In the genomic region with DNA sequence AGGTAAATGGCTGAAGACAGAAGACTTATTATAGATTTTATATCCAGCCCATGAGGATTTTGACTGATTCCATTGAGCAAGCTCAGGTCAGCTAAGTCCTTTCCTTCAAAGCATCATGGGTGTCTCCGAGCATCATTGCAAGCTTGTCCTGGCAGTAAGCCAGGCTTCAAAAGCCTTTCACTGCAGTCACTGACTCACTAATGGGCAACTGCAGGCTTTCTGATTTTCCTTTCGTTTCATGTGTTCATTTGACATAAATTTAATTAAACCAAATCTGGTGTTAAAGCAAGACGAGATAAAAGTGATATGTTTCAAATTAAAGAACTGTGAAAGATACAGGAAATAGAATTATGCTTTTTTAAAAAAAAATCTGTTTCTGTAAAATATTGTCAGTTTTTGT, we compare ENCODE assay signal across 14 cellular contexts.
DNase-seq lines count a peak whose midpoint lies in the region; ATAC-seq, FAIRE-seq and TF ChIP-seq lines count a peak whose summit lies in the region.
"Had no signal": no experiment of that assay in that cellular context is flagged by ENCODE, and none has a peak within 500 bp of the region (broad histone marks: within the 10 kb centered on the region; RNA-seq: fewer than 3 reads in every experiment).

No MANE protein-coding gene starts in this region.

- no peaks in the 10 kb centered on the region for H3K4me1 Mint-ChIP-seq in activated naive CD8-positive, alpha-beta T cell treated with anti-CD3 and anti-CD28 coated beads, Interleukin-2, amount 50 U/mL, for 24 hours

- no peak overlapping the region for H3K27ac Mint-ChIP-seq in activated naive CD8-positive, alpha-beta T cell treated with anti-CD3 and anti-CD28 coated beads, Interleukin-2, amount 50 U/mL, for 24 hours
- H3K27ac Mint-ChIP-seq: activated T-cell treated with anti-CD3 and anti-CD28 coated beads, Interleukin-2, amount 50 U/mL, for 72 hours had no signal

- H3K4me1 ChIP-seq in cardiac muscle cell (ENCODE audit: low read depth): no peaks in the 10 kb centered on the region
- H3K4me1 ChIP-seq: spleen, upper lobe of left lung had no signal

- H3K27me3 ChIP-seq in cardiac muscle cell: no peaks in the 10 kb centered on the region
- H3K27me3 ChIP-seq: spleen, upper lobe of left lung had no signal

- no peaks in the 10 kb centered on the region for H3K36me3 ChIP-seq in cardiac muscle cell
- H3K36me3 ChIP-seq: spleen, upper lobe of left lung had no signal

- H3K9me3 Mint-ChIP-seq in activated naive CD8-positive, alpha-beta T cell treated with anti-CD3 and anti-CD28 coated beads, Interleukin-2, amount 50 U/mL, for 24 hours: no peaks in the 10 kb centered on the region
- H3K9me3 Mint-ChIP-seq: activated T-cell treated with anti-CD3 and anti-CD28 coated beads, Interleukin-2, amount 50 U/mL, for 72 hours had no signal

- H3K27ac ChIP-seq in cardiac muscle cell: no peak overlapping the region
- H3K27ac ChIP-seq: spleen, upper lobe of left lung had no signal

- no peaks in the 10 kb centered on the region for H3K27me3 Mint-ChIP-seq in activated naive CD8-positive, alpha-beta T cell treated with anti-CD3 and anti-CD28 coated beads, Interleukin-2, amount 50 U/mL, for 24 hours

- no peak overlapping the region for H3K4me3 Mint-ChIP-seq in activated naive CD8-positive, alpha-beta T cell treated with anti-CD3 and anti-CD28 coated beads, Interleukin-2, amount 50 U/mL, for 24 hours
- H3K4me3 Mint-ChIP-seq: activated T-cell treated with anti-CD3 and anti-CD28 coated beads, Interleukin-2, amount 50 U/mL, for 72 hours had no signal

- intact Hi-C loops in left ventricle myocardium superior (cut with micrococcal nuclease): no loop called here

- DNase-seq in cardiac muscle cell (ENCODE audit: low read depth in 1 of 2, low spot score in 1 of 2) (peak; percentile 36 to 42), left ventricle myocardium superior (no peak), RPMI7951 (ENCODE audit: low read depth) (peak; percentile 0), fibroblast of the aortic adventitia (ENCODE audit: low read depth) (peak; percentile 27), urothelium cell line (ENCODE audit: low spot score) (peak; percentile 34), NCI-H2196 (lab: John Stamatoyannopoulos, UW; ENCODE audit: unreplicated experiment) (no peak), Kasumi-1 (lab: John Stamatoyannopoulos, UW) (no peak)
- no peak for DNase-seq in activated naive CD8-positive, alpha-beta T cell treated with anti-CD3 and anti-CD28 coated beads, Interleukin-2, amount 50 U/mL, for 24 hours
- DNase-seq: activated T-cell treated with anti-CD3 and anti-CD28 coated beads, Interleukin-2, amount 50 U/mL, for 72 hours; cerebellar nuclear complex; left colon; NCI-H2227 treated with DMSO at 0.1 percent for 48 hours; spleen; upper lobe of left lung had no signal

- no peaks in the 10 kb centered on the region for H3K36me3 Mint-ChIP-seq in activated naive CD8-positive, alpha-beta T cell treated with anti-CD3 and anti-CD28 coated beads, Interleukin-2, amount 50 U/mL, for 24 hours (ENCODE audit: low read depth)

- TF ChIP-seq CTCF in cardiac muscle cell (IDR thresholded peaks at IDR 0.05; ENCODE audit: low read depth, low read length) (no peak), fibroblast of the aortic adventitia (IDR thresholded peaks at IDR 0.05; ENCODE audit: insufficient read depth, low read length) (no peak)

- FAIRE-seq in urothelium cell line (lab: Jason Lieb, UNC): no peak

- no peak overlapping the region for H3K4me3 ChIP-seq in cardiac muscle cell
- no peak overlapping the region for H3K4me3 ChIP-seq in fibroblast of the aortic adventitia (ENCODE audit: low read depth, low read length)
- H3K4me3 ChIP-seq: spleen, upper lobe of left lung had no signal

- no peaks in the 10 kb centered on the region for H3K9me3 ChIP-seq in cardiac muscle cell (ENCODE audit: low read depth)
- H3K9me3 ChIP-seq: spleen, upper lobe of left lung had no signal

- ATAC-seq in left ventricle myocardium superior: no peak
- ATAC-seq in activated naive CD8-positive, alpha-beta T cell treated with anti-CD3 and anti-CD28 coated beads, Interleukin-2, amount 50 U/mL, for 24 hours: no peak
- ATAC-seq: activated T-cell treated with anti-CD3 and anti-CD28 coated beads, Interleukin-2, amount 50 U/mL, for 72 hours; left colon had no signal

Comparison
In these comparisons a context has a peak if more than half of its experiments do, and no peak if none do; other contexts are left out.
1. DNase-seq: peak in cardiac muscle cell (2 of 2), RPMI7951 (single experiment), fibroblast of the aortic adventitia (single experiment) and urothelium cell line (single experiment); none in left ventricle myocardium superior (single experiment), NCI-H2196 (single experiment), activated naive CD8-positive, alpha-beta T cell treated with anti-CD3 and anti-CD28 coated beads, Interleukin-2, amount 50 U/mL, for 24 hours (single experiment) and Kasumi-1 (0 of 2).